Comparison of ENCODE assay signal across 15 cellular contexts in the genomic region with DNA sequence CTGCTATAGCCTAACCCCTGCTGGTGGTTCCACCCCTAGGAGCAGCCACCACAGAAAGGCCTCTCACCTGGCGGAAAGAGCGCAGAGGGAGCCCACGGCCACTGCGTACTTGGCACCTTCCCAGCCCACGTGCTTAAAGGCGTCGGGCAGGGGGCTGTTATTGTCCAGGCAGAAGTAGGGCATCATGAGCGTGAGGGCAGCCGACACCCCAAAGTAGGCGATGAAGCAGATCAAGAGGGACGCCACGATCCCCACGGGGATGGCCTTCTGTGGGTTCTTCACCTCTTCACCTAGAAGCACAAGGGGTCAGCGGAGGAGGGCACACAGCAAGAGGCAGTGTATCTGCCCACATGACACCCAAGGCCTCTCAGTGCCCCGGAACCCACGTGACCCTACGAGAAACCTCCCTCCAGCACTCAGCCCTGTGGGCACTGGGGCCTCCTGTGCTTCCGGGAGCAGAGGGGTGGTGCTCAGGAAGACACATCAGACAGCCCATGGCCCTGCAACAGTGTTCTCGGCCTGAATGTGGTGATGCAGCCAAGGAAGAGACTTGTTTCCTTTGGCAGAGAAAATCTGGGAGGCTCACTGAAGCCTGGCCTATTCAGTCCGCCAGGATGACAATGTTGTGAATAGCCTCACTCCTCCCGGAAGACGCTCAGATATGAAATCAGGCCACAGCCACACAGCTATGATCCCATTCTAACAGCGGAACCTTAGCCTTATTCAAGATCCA.
A peak's percentile ranks its signal among the peaks of the same experiment; 100 is the strongest.
DNase-seq lines count a peak whose midpoint lies in the region; ATAC-seq and TF ChIP-seq lines count a peak whose summit lies in the region.
"Had no signal": no experiment of that assay in that cellular context is flagged by ENCODE, and none has a peak within 500 bp of the region (broad histone marks: within the 10 kb centered on the region; RNA-seq: fewer than 3 reads in every experiment).

No MANE protein-coding gene starts in this region.

- DNase-seq in GM03348 (ENCODE audit: low spot score): peak; percentile 78
- peak; percentile 9 for DNase-seq in cerebellar cortex (ENCODE audit: low spot score)
- DNase-seq in left ventricle myocardium inferior: peak; percentile 45
- DNase-seq in NK-92 treated with Interleukin-12 subunit alpha and Interleukin-12 subunit beta, amount 100 ng/mL, for 24 hours (lab: John Stamatoyannopoulos, UW): no peak
- DNase-seq: activated CD4-positive, alpha-beta T cell treated with anti-CD3 and anti-CD28 coated beads for 36 hours; activated T-cell treated with anti-CD3 and anti-CD28 coated beads, Interleukin-2, amount 50 U/mL, for 4 hours; amygdala; NCI-H1436 treated with DMSO at 0.1 percent for 48 hours; NCI-H446; nucleus accumbens; T-helper 1 cell had no signal

- H3K9me3 ChIP-seq in left ventricle myocardium inferior (replicated peaks) (no peaks in the 10 kb centered on the region), skeletal muscle tissue (ENCODE audit: control insufficient read depth in 3 of 3, low read length in 3 of 3) (peaks cover 0 to 2% (median 0%) of the 10 kb centered on the region in 3 donors)

- ATAC-seq in GM21576 (IDR thresholded peaks at IDR 0.05; ENCODE audit: unreplicated experiment) (no peak), HG02623 (IDR thresholded peaks at IDR 0.05; ENCODE audit: unreplicated experiment) (no peak), GM19023 (IDR thresholded peaks at IDR 0.05; ENCODE audit: unreplicated experiment) (no peak)
- ATAC-seq: activated CD4-positive, alpha-beta T cell treated with anti-CD3 and anti-CD28 coated beads for 36 hours; activated T-cell treated with anti-CD3 and anti-CD28 coated beads, Interleukin-2, amount 50 U/mL, for 4 hours had no signal

- no peak for TF ChIP-seq CTCF in left ventricle myocardium inferior (IDR thresholded peaks at IDR 0.05; ENCODE audit: borderline replicate concordance)

- peaks cover 4% of the 10 kb centered on the region for H3K4me1 ChIP-seq in left ventricle myocardium inferior
- H3K4me1 ChIP-seq in skeletal muscle tissue (ENCODE audit: control insufficient read depth in 3 of 3, insufficient read depth in 3 of 3, low read length in 3 of 3): peaks cover 0 to 8% (median 3%) of the 10 kb centered on the region in 3 donors

- H3K27ac ChIP-seq in left ventricle myocardium inferior (replicated peaks): peak overlapping the region; percentile 60
- peak overlapping the region; percentile 74 for H3K27ac ChIP-seq in skeletal muscle tissue (ENCODE audit: low read depth, low read length)

- H3K36me3 ChIP-seq in left ventricle myocardium inferior (peaks cover 24% of the 10 kb centered on the region), skeletal muscle tissue (ENCODE audit: control insufficient read depth in 3 of 3, insufficient read depth in 3 of 3, low read length in 3 of 3) (peaks cover 2 to 4% (median 4%) of the 10 kb centered on the region in 3 donors)

- intact Hi-C loops in left ventricle myocardium inferior (cut with micrococcal nuclease): no loop called here

- H3K9ac ChIP-seq in skeletal muscle tissue (ENCODE audit: low read depth in 1 of 3, low read length in 3 of 3): no peak overlapping the region

- no peaks in the 10 kb centered on the region for H3K27me3 ChIP-seq in left ventricle myocardium inferior (ENCODE audit: low read depth)
- no peaks in the 10 kb centered on the region for H3K27me3 ChIP-seq in skeletal muscle tissue (ENCODE audit: control insufficient read depth in 3 of 3, insufficient read depth in 3 of 3, low read length in 3 of 3)

- H3K4me3 ChIP-seq in left ventricle myocardium inferior (no peak overlapping the region), skeletal muscle tissue (ENCODE audit: low read length in 3 of 3) (no peak overlapping the region)
